Comparison of ENCODE assay signal across 1 cellular context in genomic region chr10:92123031-92123450, GRCh38.
A peak's percentile ranks its signal among the peaks of the same experiment; 100 is the strongest.
TF ChIP-seq lines count a peak whose summit lies in the region.

No MANE protein-coding gene starts in this region.

TF ChIP-seq in HepG2, 621 proteins besides CTCF, POLR2A, EP300 and RAD21 (continued from another document):
- TF ChIP-seq ATF2 (CRISPR knock-in tag; IDR thresholded peaks at IDR 0.05) (peak; percentile 20; the same call in 1 of the 2 replicates), ZNF672 (CRISPR knock-in tag; IDR thresholded peaks at IDR 0.05) (no peak), LCORL (IDR thresholded peaks at IDR 0.05) (peak; percentile 32; the same call in 1 of the 2 replicates), LCORL (CRISPR knock-in tag; IDR thresholded peaks at IDR 0.05) (peak; percentile 85), MIXL1 (CRISPR knock-in tag; IDR thresholded peaks at IDR 0.05) (0 out of 2 replicates have a peak, but pooled peaks have one; percentile 28), RARA (CRISPR knock-in tag; IDR thresholded peaks at IDR 0.05) (peak; percentile 94), PAF1 (CRISPR knock-in tag; IDR thresholded peaks at IDR 0.05) (no peak), SOX6 (IDR thresholded peaks at IDR 0.05) (no peak), SOX6 (CRISPR knock-in tag; IDR thresholded peaks at IDR 0.05) (peak; percentile 81), ETV5 (CRISPR knock-in tag; IDR thresholded peaks at IDR 0.05; ENCODE audit: borderline replicate concordance) (peak; percentile 93; the same call in 1 of the 2 replicates), BRCA1 (CRISPR knock-in tag; IDR thresholded peaks at IDR 0.05) (no peak), CREM (IDR thresholded peaks at IDR 0.05) (peak; percentile 85), CREM (CRISPR knock-in tag; IDR thresholded peaks at IDR 0.05) (no peak), KLF16 (CRISPR knock-in tag; IDR thresholded peaks at IDR 0.05) (peak in 1 of 2 experiments; percentile 58; a peak in 1 of 4 replicates), GATAD1 (CRISPR knock-in tag; IDR thresholded peaks at IDR 0.05) (peak; percentile 32; the same call in 1 of the 2 replicates), HNF1B (CRISPR knock-in tag; IDR thresholded peaks at IDR 0.05) (peak; percentile 38; the same call in 1 of the 2 replicates), NCOA2 (CRISPR knock-in tag; IDR thresholded peaks at IDR 0.05) (peak; percentile 88), PPARG (CRISPR knock-in tag; conservative IDR thresholded peaks at IDR 0.05) (peak; percentile 78)
